Comparison of ENCODE assay signal across 24 cellular contexts in the genomic region with DNA sequence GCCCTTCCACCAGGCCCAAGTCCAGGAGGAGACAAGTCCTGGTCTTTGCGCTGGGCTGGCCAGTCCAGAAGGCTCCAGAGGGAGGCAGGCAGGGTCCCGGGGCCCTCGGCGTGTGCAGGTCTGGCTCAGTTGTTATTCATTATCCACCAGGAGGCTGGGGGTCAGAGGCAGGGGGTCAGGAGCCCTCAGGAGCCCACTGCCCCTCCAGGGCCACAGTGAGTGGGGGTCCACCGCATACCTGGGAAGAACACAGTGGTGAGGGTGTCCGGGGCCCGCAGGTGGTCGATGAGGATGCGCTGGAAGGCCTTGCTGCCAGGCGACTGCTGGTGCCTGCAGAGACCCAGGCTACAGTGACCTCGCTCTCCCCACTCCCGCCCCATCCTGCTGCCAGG. TPM values are rescaled to one million over a fixed set of nuclear protein-coding genes. Genes with fewer than 3 reads are reported as not detected.
DNase-seq lines count a peak whose midpoint lies in the region; ATAC-seq, FAIRE-seq and TF ChIP-seq lines count a peak whose summit lies in the region.
"Had no signal": no experiment of that assay in that cellular context is flagged by ENCODE, and none has a peak within 500 bp of the region (broad histone marks: within the 10 kb centered on the region; RNA-seq: fewer than 3 reads in every experiment).

No MANE protein-coding gene starts in this region.

- no peak for FAIRE-seq in HepG2 (lab: Jason Lieb, UNC)
- FAIRE-seq: GM12891, HTR-8/SVneo had no signal

- H3K27ac Mint-ChIP-seq in neural crest cell (ENCODE audit: unreplicated experiment) = no peak overlapping the region
- H3K27ac Mint-ChIP-seq in osteocyte (ENCODE audit: unreplicated experiment) = no peak overlapping the region
- H3K27ac Mint-ChIP-seq: B cell; CD8-positive, alpha-beta memory T cell had no signal

- H3K36me3 ChIP-seq in HepG2 (replicated peaks in 1 of 2; ENCODE audit: control insufficient read depth in 1 of 2, insufficient read depth in 2 of 2, low read length in 2 of 2) (peaks cover 40 to 47% of the 10 kb centered on the region in 2 experiments), right lobe of liver (peaks cover 0 to 7% (median 0%) of the 10 kb centered on the region in 4 donors), RWPE2 (ENCODE audit: low read depth) (no peaks in the 10 kb centered on the region)

- intact Hi-C loops in HepG2 (cut with micrococcal nuclease; ENCODE audit: unreplicated experiment) = no loop called here
- intact Hi-C loops in right lobe of liver (cut with DNase I) = loop anchor here (5.0 to 10.0 kb wide), 2 partner anchors 193 to 195 kb away; no protein-coding TSS in a partner anchor

- ATAC-seq in HepG2 (no peak), right lobe of liver (no peak), RWPE2 (ENCODE audit: low read depth) (no peak)

- H3K79me2 ChIP-seq in HepG2 (ENCODE audit: insufficient read depth, low read length) = no peaks in the 10 kb centered on the region

- TF ChIP-seq POLR2A in HepG2 (IDR thresholded peaks at IDR 0.05; ENCODE audit: insufficient read depth in 1 of 2, low read depth in 2 of 2, low read length in 2 of 2) = 0 out of 4 replicates have a peak, but pooled peaks of 1 of the 2 experiments have one; percentile 5
- TF ChIP-seq POLR2A in right lobe of liver (IDR thresholded peaks at IDR 0.05) = no peak

- H3K4me3 Mint-ChIP-seq in neural crest cell (peak overlapping the region; percentile 38), osteocyte (ENCODE audit: unreplicated experiment) (no peak overlapping the region)
- H3K4me3 Mint-ChIP-seq: B cell; CD8-positive, alpha-beta memory T cell had no signal

- H3K27ac ChIP-seq in HepG2 (ENCODE audit: extremely low read length, insufficient read depth, low read length) = no peak overlapping the region
- no peak overlapping the region for H3K27ac ChIP-seq in right lobe of liver
- no peak overlapping the region for H3K27ac ChIP-seq in RWPE2 (ENCODE audit: poor library complexity, severe bottlenecking)
- H3K27ac ChIP-seq: C4-2B, KMS-11, PC-9 had no signal

- WGBS in HepG2 (ENCODE audit: low lambda C conversion rate) = 98% methylated on average over 12 of the region's 12 CpGs
- no CpG with 5 or more reads among the region's 12 CpGs for WGBS in right lobe of liver (ENCODE audit: insufficient coverage, low coverage, low lambda C conversion rate, missing lambda C conversion rate)

- BruUV-seq in HepG2 (replicated peaks; lab: Mats Ljungman, UMichigan) = no TSS peak

- no peak overlapping the region for H3K4me2 ChIP-seq in HepG2 (ENCODE audit: low read depth, low read length)
- H3K4me2 ChIP-seq: KMS-11, PC-9 had no signal

- H3K36me3 Mint-ChIP-seq in neural crest cell (ENCODE audit: low read depth) (peaks cover 3% of the 10 kb centered on the region), osteocyte (ENCODE audit: unreplicated experiment) (peaks cover 2% of the 10 kb centered on the region)

- peaks cover 14% of the 10 kb centered on the region for H3K4me1 Mint-ChIP-seq in neural crest cell
- peaks cover 5% of the 10 kb centered on the region for H3K4me1 Mint-ChIP-seq in osteocyte (ENCODE audit: unreplicated experiment)

- H3K9ac ChIP-seq in HepG2 (ENCODE audit: insufficient read depth, low read depth, low read length) = no peak overlapping the region
- H3K9ac ChIP-seq: KMS-11 had no signal

- POLR2A ChIA-PET in HepG2 (lab: Yijun Ruan, JAX) = no interaction called here

- H3K27me3 ChIP-seq in HepG2 (ENCODE audit: control insufficient read depth in 1 of 2, insufficient read depth in 2 of 2, low read length in 2 of 2) (no peaks in the 10 kb centered on the region), right lobe of liver (no peaks in the 10 kb centered on the region), RWPE2 (ENCODE audit: insufficient read depth, poor library complexity, severe bottlenecking) (no peaks in the 10 kb centered on the region)

- no peaks in the 10 kb centered on the region for H4K20me1 ChIP-seq in HepG2 (ENCODE audit: insufficient read depth, low read length)

- H3K9me3 ChIP-seq in HepG2 (ENCODE audit: low read length) (no peaks in the 10 kb centered on the region), right lobe of liver (no peaks in the 10 kb centered on the region), RWPE2 (ENCODE audit: severe bottlenecking) (no peaks in the 10 kb centered on the region)
- H3K9me3 ChIP-seq: HAP-1 had no signal

- H3K9me3 Mint-ChIP-seq in neural crest cell (no peaks in the 10 kb centered on the region), osteocyte (ENCODE audit: unreplicated experiment) (no peaks in the 10 kb centered on the region)
- H3K9me3 Mint-ChIP-seq: CD8-positive, alpha-beta memory T cell had no signal

- H3K4me3 ChIP-seq in HepG2 (replicated peaks in 1 of 3; ENCODE audit: insufficient read depth in 1 of 3, low read depth in 2 of 3, low read length in 3 of 3) (no peak overlapping the region), right lobe of liver (no peak overlapping the region), RWPE2 (ENCODE audit: severe bottlenecking) (no peak overlapping the region)
- H3K4me3 ChIP-seq: HAP-1, PC-9 had no signal

- TF ChIP-seq CTCF in HepG2 (CRISPR knock-in tag; IDR thresholded peaks at IDR 0.05) (no peak), right lobe of liver (IDR thresholded peaks at IDR 0.05) (no peak), RWPE2 (IDR thresholded peaks at IDR 0.05; ENCODE audit: poor library complexity, severe bottlenecking) (no peak), neural crest cell (conservative IDR thresholded peaks at IDR 0.05) (no peak), osteocyte (IDR thresholded peaks at IDR 0.05) (no peak)

- H3K27me3 Mint-ChIP-seq in neural crest cell (ENCODE audit: low read depth) (peaks cover 5% of the 10 kb centered on the region), osteocyte (ENCODE audit: unreplicated experiment) (no peaks in the 10 kb centered on the region)
- H3K27me3 Mint-ChIP-seq: B cell had no signal

- H2AFZ ChIP-seq in HepG2 (ENCODE audit: low read length) = no peak overlapping the region
- H2AFZ ChIP-seq: PC-9 had no signal

- in situ Hi-C loops in HepG2 (cut with HindIII; ENCODE audit: extremely low pct_ligation_motif_present, low pct_unique_long_range_greater_than_20kb) = no loop called here

- DNase-seq in HepG2 (ENCODE audit: low spot score) = no peak
- no peak for DNase-seq in right lobe of liver
- DNase-seq in RWPE2 (ENCODE audit: low spot score) = peak; percentile 85
- DNase-seq in neural crest cell (ENCODE audit: low read depth, low spot score) = no peak
- no peak for DNase-seq in osteocyte (ENCODE audit: extremely low spot score, unreplicated experiment)
- no peak for DNase-seq in KG1 (lab: John Stamatoyannopoulos, UW)
- no peak for DNase-seq in dermis blood vessel endothelial cell
- DNase-seq: CD8-positive, alpha-beta memory T cell; DMS79 treated with DMSO at 0.1 percent for 48 hours; GF-D8; GOT3; MM.1S; NCI-H2029; NCI-H446 treated with DMSO at 0.1 percent for 48 hours; PC-9; SHP77 had no signal

- CTCF ChIA-PET in HepG2 (lab: Yijun Ruan, JAX; ENCODE audit: low intra/inter-chr PET ratio, low total read pairs) = no interaction called here

- TF ChIP-seq EP300 in HepG2 (IDR thresholded peaks at IDR 0.05; ENCODE audit: low read depth in 2 of 2, low read length in 2 of 2) (no peak), HepG2 (CRISPR knock-in tag; IDR thresholded peaks at IDR 0.05; ENCODE audit: borderline replicate concordance) (no peak)

- peaks cover 29% of the 10 kb centered on the region for H3K4me1 ChIP-seq in HepG2 (ENCODE audit: insufficient read depth, low read length)
- peaks cover 0 to 5% (median 1%) of the 10 kb centered on the region in 4 donors for H3K4me1 ChIP-seq in right lobe of liver
- H3K4me1 ChIP-seq in RWPE2 (ENCODE audit: insufficient read depth, poor library complexity, severe bottlenecking) = no peaks in the 10 kb centered on the region

- TF ChIP-seq RAD21 in HepG2 (CRISPR knock-in tag; IDR thresholded peaks at IDR 0.05) = no peak

RNA-seq across cellular contexts. Expression of a gene that starts 4.4 kb away (rescaled TPM):
- 0.09 and 0.14 TPM in 2 replicates for total RNA-seq in HepG2 (2016; rRNA removed; fragmentation: Illumina TruSeq; extraction: Trizol)
- 0.30 and 0.35 TPM in 2 replicates for total RNA-seq in HepG2 (2016; cell fraction: cytosol; rRNA removed; fragmentation: Illumina TruSeq; extraction: Trizol; ENCODE audit: low read depth)
- total RNA-seq in HepG2 (2016; cell fraction: insoluble cytoplasmic fraction; rRNA removed; fragmentation: Illumina TruSeq; extraction: Trizol) = 0.11 TPM in 1 of 2 replicates, not detected in the other
- total RNA-seq in HepG2 (2016; cell fraction: membrane; rRNA removed; fragmentation: Illumina TruSeq; extraction: Trizol) = 0.37 and 0.38 TPM in 2 replicates
- total RNA-seq in HepG2 (2016; cell fraction: nucleus; rRNA removed; fragmentation: Illumina TruSeq; extraction: Trizol) = 0.31 and 0.37 TPM in 2 replicates
- polyA plus RNA-seq in HepG2 (2011; rRNA removed) = 0.16 TPM in 2 replicates
- polyA plus RNA-seq in HepG2 (2011; cell fraction: cytosol; rRNA removed) = 0.17 and 0.29 TPM in 2 replicates
- polyA plus RNA-seq in HepG2 (2011; cell fraction: nucleus; rRNA removed) = 0.18 and 0.24 TPM in 2 replicates
- 0.21 and 0.32 TPM in 2 replicates for polyA plus RNA-seq in HepG2 (2012)
- polyA plus RNA-seq in HepG2 (2016; cell fraction: cytosol; fragmentation: Illumina TruSeq; extraction: Trizol; ENCODE audit: low read depth) = 0.12 and 0.15 TPM in 2 replicates
- polyA plus RNA-seq in HepG2 (2016; cell fraction: insoluble cytoplasmic fraction; fragmentation: Illumina TruSeq; extraction: Trizol; ENCODE audit: low read depth) = 0.20 and 0.21 TPM in 2 replicates
- polyA plus RNA-seq in HepG2 (2016; cell fraction: membrane; fragmentation: Illumina TruSeq; extraction: Trizol; ENCODE audit: low read depth) = 0.27 and 0.39 TPM in 2 replicates
- not detected in 2 replicates for polyA plus RNA-seq in HepG2 (2016; cell fraction: nucleus; fragmentation: Illumina TruSeq; extraction: Trizol; ENCODE audit: insufficient read depth, low read depth)
- polyA minus RNA-seq in HepG2 (2011; rRNA and poly(A)+ RNA removed; ENCODE audit: low replicate concordance) = 0.58 TPM in 1 of 2 replicates, not detected in the other
- polyA minus RNA-seq in HepG2 (2011; cell fraction: cytosol; rRNA and poly(A)+ RNA removed) = not detected in 2 replicates
- 0.26 TPM in 1 of 2 replicates, not detected in the other for polyA minus RNA-seq in HepG2 (2011; cell fraction: nucleus; rRNA and poly(A)+ RNA removed)
- under 1 TPM in 1 of 6 experiments, not detected in 5; 0.18 TPM for total RNA-seq in right lobe of liver
- 0.44 and 0.82 TPM in 2 replicates for total RNA-seq in neural crest cell
- total RNA-seq in osteocyte = 0.13 and 0.37 TPM in 2 replicates
- total RNA-seq in dermis blood vessel endothelial cell = 0.05 TPM in 1 of 2 replicates, not detected in the other
- total RNA-seq: SK-MEL-5 had no signal
- polyA plus RNA-seq: CD8-positive, alpha-beta memory T cell had no signal

RNA-seq across cellular contexts. Expression of a gene that starts 9.0 kb away (rescaled TPM):
- total RNA-seq in HepG2 (2016; rRNA removed; fragmentation: Illumina TruSeq; extraction: Trizol) (not detected in 2 replicates), right lobe of liver (1 to 10 TPM in 1 of 6 experiments, under 1 TPM in 4, not detected in 1; 0.20 to 1.1 (median 0.56) TPM), neural crest cell (0.75 TPM in 2 replicates), osteocyte (0.52 and 0.54 TPM in 2 replicates), dermis blood vessel endothelial cell (1.9 and 2.2 TPM in 2 replicates)
- not detected in 2 replicates for total RNA-seq in HepG2 (2016; cell fraction: cytosol; rRNA removed; fragmentation: Illumina TruSeq; extraction: Trizol; ENCODE audit: low read depth)
- not detected in 2 replicates for total RNA-seq in HepG2 (2016; cell fraction: insoluble cytoplasmic fraction; rRNA removed; fragmentation: Illumina TruSeq; extraction: Trizol)
- not detected in 2 replicates for total RNA-seq in HepG2 (2016; cell fraction: membrane; rRNA removed; fragmentation: Illumina TruSeq; extraction: Trizol)
- total RNA-seq in HepG2 (2016; cell fraction: nucleus; rRNA removed; fragmentation: Illumina TruSeq; extraction: Trizol) = not detected in 2 replicates
- not detected in 2 replicates for polyA plus RNA-seq in HepG2 (2011; rRNA removed)
- not detected in 2 replicates for polyA plus RNA-seq in HepG2 (2011; cell fraction: cytosol; rRNA removed)
- not detected in 2 replicates for polyA plus RNA-seq in HepG2 (2011; cell fraction: nucleus; rRNA removed)
- 0.11 and 0.12 TPM in 2 replicates for polyA plus RNA-seq in HepG2 (2012)
- polyA plus RNA-seq in HepG2 (2016; cell fraction: cytosol; fragmentation: Illumina TruSeq; extraction: Trizol; ENCODE audit: low read depth) = not detected in 2 replicates
- polyA plus RNA-seq in HepG2 (2016; cell fraction: insoluble cytoplasmic fraction; fragmentation: Illumina TruSeq; extraction: Trizol; ENCODE audit: low read depth) = not detected in 2 replicates
- polyA plus RNA-seq in HepG2 (2016; cell fraction: membrane; fragmentation: Illumina TruSeq; extraction: Trizol; ENCODE audit: low read depth) = not detected in 2 replicates
- not detected in 2 replicates for polyA plus RNA-seq in HepG2 (2016; cell fraction: nucleus; fragmentation: Illumina TruSeq; extraction: Trizol; ENCODE audit: insufficient read depth, low read depth)
- 0.12 and 3.5 TPM in 2 replicates for polyA minus RNA-seq in HepG2 (2011; rRNA and poly(A)+ RNA removed; ENCODE audit: low replicate concordance)
- not detected in 2 replicates for polyA minus RNA-seq in HepG2 (2011; cell fraction: cytosol; rRNA and poly(A)+ RNA removed)
- not detected in 2 replicates for polyA minus RNA-seq in HepG2 (2011; cell fraction: nucleus; rRNA and poly(A)+ RNA removed)
- total RNA-seq: RPMI7951, SK-MEL-5 had no signal

RNA-seq across cellular contexts. Expression of a gene that starts 16.5 kb away (rescaled TPM):
- total RNA-seq in HepG2 (2016; rRNA removed; fragmentation: Illumina TruSeq; extraction: Trizol) = 26.4 and 61.5 TPM in 2 replicates
- total RNA-seq in HepG2 (2016; cell fraction: cytosol; rRNA removed; fragmentation: Illumina TruSeq; extraction: Trizol; ENCODE audit: low read depth) = 43.9 and 46.0 TPM in 2 replicates
- 23.2 and 62.1 TPM in 2 replicates for total RNA-seq in HepG2 (2016; cell fraction: insoluble cytoplasmic fraction; rRNA removed; fragmentation: Illumina TruSeq; extraction: Trizol)
- total RNA-seq in HepG2 (2016; cell fraction: membrane; rRNA removed; fragmentation: Illumina TruSeq; extraction: Trizol) = 62.7 and 67.8 TPM in 2 replicates
- 71.4 and 86.1 TPM in 2 replicates for total RNA-seq in HepG2 (2016; cell fraction: nucleus; rRNA removed; fragmentation: Illumina TruSeq; extraction: Trizol)
- 65.5 and 81.8 TPM in 2 replicates for polyA plus RNA-seq in HepG2 (2011; rRNA removed)
- polyA plus RNA-seq in HepG2 (2011; cell fraction: cytosol; rRNA removed) = 30.3 and 70.4 TPM in 2 replicates
- polyA plus RNA-seq in HepG2 (2011; cell fraction: nucleus; rRNA removed) = 585 and 688 TPM in 2 replicates
- polyA plus RNA-seq in HepG2 (2012) = 32.0 and 41.2 TPM in 2 replicates
- 18.6 and 21.1 TPM in 2 replicates for polyA plus RNA-seq in HepG2 (2016; cell fraction: cytosol; fragmentation: Illumina TruSeq; extraction: Trizol; ENCODE audit: low read depth)
- 21.8 and 29.6 TPM in 2 replicates for polyA plus RNA-seq in HepG2 (2016; cell fraction: insoluble cytoplasmic fraction; fragmentation: Illumina TruSeq; extraction: Trizol; ENCODE audit: low read depth)
- polyA plus RNA-seq in HepG2 (2016; cell fraction: membrane; fragmentation: Illumina TruSeq; extraction: Trizol; ENCODE audit: low read depth) = 29.2 TPM in 2 replicates
- 161 and 163 TPM in 2 replicates for polyA plus RNA-seq in HepG2 (2016; cell fraction: nucleus; fragmentation: Illumina TruSeq; extraction: Trizol; ENCODE audit: insufficient read depth, low read depth)
- 148 and 154 TPM in 2 replicates for polyA minus RNA-seq in HepG2 (2011; rRNA and poly(A)+ RNA removed; ENCODE audit: low replicate concordance)
- polyA minus RNA-seq in HepG2 (2011; cell fraction: cytosol; rRNA and poly(A)+ RNA removed) = 27.1 and 33.2 TPM in 2 replicates
- 103 and 112 TPM in 2 replicates for polyA minus RNA-seq in HepG2 (2011; cell fraction: nucleus; rRNA and poly(A)+ RNA removed)
- total RNA-seq in right lobe of liver = 10 to 100 TPM; 13.2 to 21.9 (median 19.2) TPM
- 56.0 and 63.3 TPM in 2 replicates for total RNA-seq in neural crest cell
- 29.1 and 30.0 TPM in 2 replicates for total RNA-seq in osteocyte
- total RNA-seq in dermis blood vessel endothelial cell = 10.2 and 12.4 TPM in 2 replicates

RNA-seq across cellular contexts. Expression of a gene that starts 28.5 kb away (rescaled TPM):
- total RNA-seq in HepG2 (2016; rRNA removed; fragmentation: Illumina TruSeq; extraction: Trizol) (25.3 and 39.4 TPM in 2 replicates), right lobe of liver (1 to 10 TPM in 2 of 6 experiments, under 1 TPM in 4; 0.24 to 8.8 (median 0.77) TPM), neural crest cell (84.8 and 94.9 TPM in 2 replicates), osteocyte (5.6 and 6.3 TPM in 2 replicates), dermis blood vessel endothelial cell (11.2 and 16.1 TPM in 2 replicates)
- 23.5 and 26.5 TPM in 2 replicates for total RNA-seq in HepG2 (2016; cell fraction: cytosol; rRNA removed; fragmentation: Illumina TruSeq; extraction: Trizol; ENCODE audit: low read depth)
- 22.9 and 41.6 TPM in 2 replicates for total RNA-seq in HepG2 (2016; cell fraction: insoluble cytoplasmic fraction; rRNA removed; fragmentation: Illumina TruSeq; extraction: Trizol)
- 49.7 and 51.9 TPM in 2 replicates for total RNA-seq in HepG2 (2016; cell fraction: membrane; rRNA removed; fragmentation: Illumina TruSeq; extraction: Trizol)
- 29.5 and 34.7 TPM in 2 replicates for total RNA-seq in HepG2 (2016; cell fraction: nucleus; rRNA removed; fragmentation: Illumina TruSeq; extraction: Trizol)
- 22.5 and 25.5 TPM in 2 replicates for polyA plus RNA-seq in HepG2 (2011; rRNA removed)
- polyA plus RNA-seq in HepG2 (2011; cell fraction: cytosol; rRNA removed) = 14.5 and 25.4 TPM in 2 replicates
- 50.7 and 66.4 TPM in 2 replicates for polyA plus RNA-seq in HepG2 (2011; cell fraction: nucleus; rRNA removed)
- 14.4 and 23.5 TPM in 2 replicates for polyA plus RNA-seq in HepG2 (2012)
- polyA plus RNA-seq in HepG2 (2016; cell fraction: cytosol; fragmentation: Illumina TruSeq; extraction: Trizol; ENCODE audit: low read depth) = 39.6 and 41.6 TPM in 2 replicates
- polyA plus RNA-seq in HepG2 (2016; cell fraction: insoluble cytoplasmic fraction; fragmentation: Illumina TruSeq; extraction: Trizol; ENCODE audit: low read depth) = 32.3 and 37.3 TPM in 2 replicates
- 56.5 and 59.4 TPM in 2 replicates for polyA plus RNA-seq in HepG2 (2016; cell fraction: membrane; fragmentation: Illumina TruSeq; extraction: Trizol; ENCODE audit: low read depth)
- 97.6 and 106 TPM in 2 replicates for polyA plus RNA-seq in HepG2 (2016; cell fraction: nucleus; fragmentation: Illumina TruSeq; extraction: Trizol; ENCODE audit: insufficient read depth, low read depth)
- 35.0 and 64.5 TPM in 2 replicates for polyA minus RNA-seq in HepG2 (2011; rRNA and poly(A)+ RNA removed; ENCODE audit: low replicate concordance)
- 7.4 and 10.7 TPM in 2 replicates for polyA minus RNA-seq in HepG2 (2011; cell fraction: cytosol; rRNA and poly(A)+ RNA removed)
- polyA minus RNA-seq in HepG2 (2011; cell fraction: nucleus; rRNA and poly(A)+ RNA removed) = 8.0 and 10.6 TPM in 2 replicates
